9 cellular contexts compared by ENCODE assay signal in genomic region chr12:65252515-65252914, GRCh38. TPM values are rescaled to one million over a fixed set of nuclear protein-coding genes. Genes with fewer than 3 reads are reported as not detected.
"Had no signal": no experiment of that assay in that cellular context is flagged by ENCODE, and none has a peak within 500 bp of the region (broad histone marks: within the 10 kb centered on the region; RNA-seq: fewer than 3 reads in every experiment).

No MANE protein-coding gene starts in this region.

- FAIRE-seq: HepG2, HTR-8/SVneo, K562 had no signal

- H3K4me1 Mint-ChIP-seq: IgD-negative memory B cell had no signal

- H3K4me2 ChIP-seq: KMS-11 had no signal

- H3K27me3 Mint-ChIP-seq: IgD-negative memory B cell had no signal

- H3K27ac ChIP-seq: HL-60, KMS-11 had no signal

- DNase-seq: KBM-7, KG1 had no signal

- H3K9ac ChIP-seq: KMS-11 had no signal

- H3K4me3 ChIP-seq: K562 had no signal

- ATAC-seq: HepG2, K562 had no signal

- H3K27ac Mint-ChIP-seq: IgD-negative memory B cell had no signal

- H3K4me3 Mint-ChIP-seq: IgD-negative memory B cell had no signal

- H3K36me3 Mint-ChIP-seq: IgD-negative memory B cell had no signal

RNA-seq across cellular contexts. Expression of gene MSRB3, which starts 26.0 kb away (rescaled TPM):
- total RNA-seq: HT-29 had no signal
- polyA plus RNA-seq: IgD-negative memory B cell, K562 had no signal
